Comparison of ENCODE assay signal across 3 cellular contexts in the genomic region with DNA sequence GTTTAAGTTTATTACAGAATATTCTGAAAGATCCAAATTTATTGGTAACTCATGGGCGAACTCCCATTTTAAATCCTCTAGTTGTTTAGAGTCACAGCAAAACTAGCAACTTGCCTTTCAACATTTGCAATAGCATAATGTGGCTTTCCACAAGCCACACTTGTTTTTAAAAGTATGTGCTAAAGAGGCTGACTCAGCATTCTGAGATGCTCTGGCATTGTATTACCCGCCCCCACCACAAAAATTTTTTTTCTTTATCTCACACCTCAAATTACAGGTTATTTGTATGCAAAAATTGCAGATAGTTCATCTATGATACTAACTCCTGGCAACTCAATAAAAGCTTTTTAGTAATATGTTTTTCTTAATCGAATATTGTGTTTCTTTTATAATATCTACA. TPM values are rescaled to one million over a fixed set of nuclear protein-coding genes. Genes with fewer than 3 reads are reported as not detected.
"Had no signal": no experiment of that assay in that cellular context is flagged by ENCODE, and none has a peak within 500 bp of the region (broad histone marks: within the 10 kb centered on the region; RNA-seq: fewer than 3 reads in every experiment).

No MANE protein-coding gene starts in this region.

RNA-seq across cellular contexts. Expression of a gene that starts 2.4 kb away (rescaled TPM):
- total RNA-seq: natural killer cell, osteocyte had no signal

RNA-seq across cellular contexts. Expression of a gene that starts 59.7 kb away (rescaled TPM):
- total RNA-seq: osteocyte had no signal
- polyA plus RNA-seq: smooth muscle cell had no signal
